11 cellular contexts compared by ENCODE assay signal in genomic region chr18:58208207-58208944, GRCh38.
DNase-seq lines count a peak whose midpoint lies in the region; ATAC-seq, FAIRE-seq and TF ChIP-seq lines count a peak whose summit lies in the region.
"Had no signal": no experiment of that assay in that cellular context is flagged by ENCODE, and none has a peak within 500 bp of the region (broad histone marks: within the 10 kb centered on the region; RNA-seq: fewer than 3 reads in every experiment).

No MANE protein-coding gene starts in this region.

- H3K4me3 ChIP-seq in left ventricle myocardium inferior = no peak overlapping the region
- H3K4me3 ChIP-seq: thoracic aorta had no signal

- intact Hi-C loops in left ventricle myocardium inferior (cut with micrococcal nuclease) = no loop called here

- ATAC-seq in GM21576 (IDR thresholded peaks at IDR 0.05; ENCODE audit: unreplicated experiment) = no peak

- H3K36me3 ChIP-seq in left ventricle myocardium inferior = no peaks in the 10 kb centered on the region
- H3K36me3 ChIP-seq: thoracic aorta had no signal

- no peak for TF ChIP-seq CTCF in left ventricle myocardium inferior (IDR thresholded peaks at IDR 0.05; ENCODE audit: borderline replicate concordance)

- DNase-seq in EH (ENCODE audit: low read depth) (peak; percentile 74), RCC 7860 (ENCODE audit: low spot score) (peak; percentile 45), left ventricle myocardium inferior (no peak), retina (peak; percentile 38), HUDEP-2 (lab: John Stamatoyannopoulos, UW; ENCODE audit: unreplicated experiment in 76 of 76) (no peak), dedifferentiated amniotic fluid mesenchymal stem cell (ENCODE audit: extremely low spot score) (no peak)
- DNase-seq in activated CD8-positive, alpha-beta memory T cell treated with anti-CD3 and anti-CD28 coated beads, Interleukin-2, amount 50 U/mL, for 48 hours = no peak
- DNase-seq: activated T-cell treated with anti-CD3 and anti-CD28 coated beads, Interleukin-2, amount 50 U/mL, for 24 hours; H9 had no signal

- peak overlapping the region; percentile 57 for H3K27ac ChIP-seq in left ventricle myocardium inferior (replicated peaks)
- H3K27ac ChIP-seq: thoracic aorta had no signal

- no peaks in the 10 kb centered on the region for H3K9me3 ChIP-seq in left ventricle myocardium inferior (replicated peaks)
- H3K9me3 ChIP-seq: thoracic aorta had no signal

- no peaks in the 10 kb centered on the region for H3K27me3 ChIP-seq in left ventricle myocardium inferior (ENCODE audit: low read depth)

- peaks cover 27% of the 10 kb centered on the region for H3K4me1 ChIP-seq in left ventricle myocardium inferior

- peak; percentile 74 for FAIRE-seq in RCC 7860 (lab: Jason Lieb, UNC)

Comparison
In these comparisons a context has a peak if more than half of its experiments do, and no peak if none do; other contexts are left out.
1. DNase-seq: peak in EH (single experiment), RCC 7860 (single experiment) and retina (single experiment); none in left ventricle myocardium inferior (single experiment), HUDEP-2 (0 of 76), activated CD8-positive, alpha-beta memory T cell treated with anti-CD3 and anti-CD28 coated beads, Interleukin-2, amount 50 U/mL, for 48 hours (single experiment) and dedifferentiated amniotic fluid mesenchymal stem cell (single experiment).